Comparison of ENCODE assay signal across 9 cellular contexts in the genomic region with DNA sequence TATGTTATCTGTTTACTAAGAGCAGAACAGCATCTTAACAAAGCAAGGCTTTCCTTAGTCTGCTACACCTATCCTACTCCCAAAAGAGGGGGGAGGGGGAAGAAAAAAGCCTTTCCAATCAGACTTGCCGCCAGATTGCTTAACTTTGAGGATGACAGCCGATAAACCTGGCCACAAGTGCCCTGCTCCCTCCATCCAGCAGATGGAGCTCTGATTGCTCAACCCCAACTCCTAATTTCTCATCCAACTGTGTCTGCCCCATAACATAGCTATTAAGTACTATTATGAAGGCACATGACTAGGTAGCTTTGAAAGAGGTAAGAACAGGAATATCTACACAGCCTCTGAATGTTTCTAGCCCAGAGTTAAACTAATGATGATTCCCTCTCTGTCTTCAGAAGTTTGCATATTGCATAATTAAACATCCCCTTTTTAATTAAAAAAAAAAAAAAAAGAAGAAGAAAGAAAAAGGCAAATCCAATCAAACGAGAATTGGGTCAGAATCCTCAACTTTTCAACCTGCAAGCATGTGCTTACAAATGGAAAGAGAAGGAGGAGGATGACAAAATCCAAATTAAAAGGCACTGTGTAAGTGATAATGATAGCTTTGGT.
DNase-seq lines count a peak whose midpoint lies in the region; ATAC-seq, FAIRE-seq and TF ChIP-seq lines count a peak whose summit lies in the region.
"Had no signal": no experiment of that assay in that cellular context is flagged by ENCODE, and none has a peak within 500 bp of the region (broad histone marks: within the 10 kb centered on the region; RNA-seq: fewer than 3 reads in every experiment).

No MANE protein-coding gene starts in this region.

- DNase-seq in A549 (ENCODE audit: low read depth in 1 of 2, low spot score in 1 of 2) (peak; percentile 12 to 37), EL (peak; percentile 8), HCT116 (ENCODE audit: low read depth, low spot score) (peak; percentile 3), NCI-H1417 (lab: John Stamatoyannopoulos, UW) (peak; percentile 25 to 75 (median 42)), body of pancreas (peak; percentile 23 to 42 (median 25)), mesendoderm (peak; percentile 82), GDM1 (lab: John Stamatoyannopoulos, UW) (no peak)

- TF ChIP-seq POLR2A in A549 (IDR thresholded peaks at IDR 0.05; ENCODE audit: low read length): no peak
- no peak for TF ChIP-seq POLR2A in HCT116 (IDR thresholded peaks at IDR 0.05; ENCODE audit: borderline replicate concordance, extremely low read depth, insufficient read depth, insufficient read length)
- TF ChIP-seq POLR2A in body of pancreas (IDR thresholded peaks at IDR 0.05): no peak

- H3K18ac ChIP-seq in mesendoderm (ENCODE audit: low read length): no peak overlapping the region

- H3K4me3 ChIP-seq in A549 (no peak overlapping the region), HCT116 (replicated peaks in 1 of 2; ENCODE audit: low read depth in 1 of 2, low read length in 2 of 2) (no peak overlapping the region), body of pancreas (no peak overlapping the region), mesendoderm (ENCODE audit: low read length) (no peak overlapping the region)

- H4K20me1 ChIP-seq in HCT116 (ENCODE audit: insufficient read depth): no peaks in the 10 kb centered on the region

- no peaks in the 10 kb centered on the region for H3K79me2 ChIP-seq in HCT116 (ENCODE audit: insufficient read depth, low read length)
- no peaks in the 10 kb centered on the region for H3K79me2 ChIP-seq in mesendoderm (ENCODE audit: control insufficient read depth, insufficient read depth, low read length)

- no peak overlapping the region for H4K8ac ChIP-seq in mesendoderm (ENCODE audit: low read depth, low read length)

- H2AFZ ChIP-seq in HCT116 (ENCODE audit: low read depth, low read length, poor library complexity, severe bottlenecking): no peak overlapping the region

- WGBS in A549 (ENCODE audit: missing lambda C conversion rate): 0% methylated on average over 3 of the region's 3 CpGs
- 13 to 18% methylated on average over 3 of the region's 3 CpGs for WGBS in body of pancreas, 2 donors
- no CpG with 5 or more reads among the region's 3 CpGs for WGBS in mesendoderm (ENCODE audit: extremely low coverage, insufficient coverage, low lambda C conversion rate)

- H4K5ac ChIP-seq in mesendoderm (ENCODE audit: low read length): no peak overlapping the region

- no peak overlapping the region for H2BK120ac ChIP-seq in mesendoderm (ENCODE audit: low read depth, low read length)

- no peaks in the 10 kb centered on the region for H3K9me2 ChIP-seq in HCT116 (ENCODE audit: insufficient read depth)

- H3K27me3 ChIP-seq in HCT116 (ENCODE audit: insufficient read depth, low read length) (no peaks in the 10 kb centered on the region), body of pancreas (no peaks in the 10 kb centered on the region), mesendoderm (ENCODE audit: insufficient read depth, low read length, poor library complexity) (no peaks in the 10 kb centered on the region)

- no peak overlapping the region for H3K27ac ChIP-seq in A549
- no peak overlapping the region for H3K27ac ChIP-seq in HCT116 (ENCODE audit: low read depth, low read length)
- no peak overlapping the region for H3K27ac ChIP-seq in body of pancreas
- no peak overlapping the region for H3K27ac ChIP-seq in mesendoderm (ENCODE audit: low read depth, low read length)

- ATAC-seq in A549: peak in 1 of 2 experiments; percentile 85; a peak in 3 of 6 replicates
- no peak for ATAC-seq in HCT116
- peak; percentile 66 for ATAC-seq in body of pancreas
- ATAC-seq in HG03097 (IDR thresholded peaks at IDR 0.05; ENCODE audit: low FRiP score, unreplicated experiment): no peak

- H3K36me3 ChIP-seq in HCT116 (ENCODE audit: control insufficient read depth in 1 of 2, insufficient read depth in 2 of 2, low read length in 2 of 2): no peaks in the 10 kb centered on the region
- H3K36me3 ChIP-seq in body of pancreas (replicated peaks in 1 of 2; ENCODE audit: insufficient read depth in 1 of 2, low read depth in 2 of 2): no peaks in the 10 kb centered on the region
- H3K36me3 ChIP-seq in mesendoderm (ENCODE audit: control insufficient read depth, insufficient read depth, low read length): no peaks in the 10 kb centered on the region

- H3K9ac ChIP-seq in HCT116 (ENCODE audit: low read length) (no peak overlapping the region), mesendoderm (ENCODE audit: low read length) (no peak overlapping the region)

- no TSS peak for BruUV-seq in HCT116 (replicated peaks; lab: Mats Ljungman, UMichigan)

- no peak overlapping the region for H2BK15ac ChIP-seq in mesendoderm (replicated peaks; ENCODE audit: low read depth)

- H3K4ac ChIP-seq in mesendoderm (ENCODE audit: low read depth, low read length): no peak overlapping the region

- H3K9me3 ChIP-seq in A549 (no peaks in the 10 kb centered on the region), HCT116 (ENCODE audit: control insufficient read depth in 1 of 2, insufficient read depth in 1 of 2, low read depth in 1 of 2, low read length in 2 of 2) (peaks cover 0 to 20% of the 10 kb centered on the region in 2 experiments; a peak in 2 of 4 replicates), body of pancreas (peaks cover 0 to 3% (median 0%) of the 10 kb centered on the region in 3 donors)

- RAD21 ChIA-PET in HCT116 (lab: Charles Lee; ENCODE audit: low non-redundant PET in 1 of 2, low total read pairs in 2 of 2, uncharacterized antibody in 2 of 2, unreplicated experiment in 2 of 2): no interaction called here

- CTCF ChIA-PET in A549 (lab: Yijun Ruan, JAX): interaction anchor here (0.6 to 2.3 kb wide), 11 partner anchors 8 to 201 kb away, joined by 3 to 7 read pairs (median 4); no protein-coding TSS in a partner anchor
- CTCF ChIA-PET in HCT116 (lab: Charles Lee): no interaction called here

- H2AK5ac ChIP-seq in mesendoderm (ENCODE audit: low read length): no peak overlapping the region

- H3K4me2 ChIP-seq in A549 (no peak overlapping the region), HCT116 (ENCODE audit: low read length) (no peak overlapping the region), mesendoderm (ENCODE audit: low read length) (no peak overlapping the region)

- H3K23ac ChIP-seq in mesendoderm (ENCODE audit: low read length): no peak overlapping the region

- H3K79me1 ChIP-seq in mesendoderm (ENCODE audit: low read length): no peaks in the 10 kb centered on the region

- FAIRE-seq in A549 (lab: Jason Lieb, UNC): no peak
- FAIRE-seq: frontal cortex had no signal

- H2BK5ac ChIP-seq in mesendoderm (ENCODE audit: low read length): no peak overlapping the region

- no peak for TF ChIP-seq EP300 in A549 (IDR thresholded peaks at IDR 0.05)

- peak in 1 of 2 experiments; percentile 35; a peak in 2 of 5 replicates for TF ChIP-seq RAD21 in A549 (conservative IDR thresholded peaks at IDR 0.05 in 1 of 2, IDR thresholded peaks at IDR 0.05 in 1 of 2)
- no peak for TF ChIP-seq RAD21 in HCT116 (IDR thresholded peaks at IDR 0.05; ENCODE audit: low read depth)

- TF ChIP-seq CTCF in A549 (IDR thresholded peaks at IDR 0.05): peak; percentile 41; the same call in 2 of the 3 replicates
- TF ChIP-seq CTCF in HCT116 (IDR thresholded peaks at IDR 0.05 in 2 of 3, conservative IDR thresholded peaks at IDR 0.05 in 1 of 3; ENCODE audit: borderline replicate concordance in 1 of 3, insufficient read depth in 1 of 3, low read depth in 2 of 3, low read length in 2 of 3): peak in 2 of 3 experiments; percentile 45 to 52; a peak in 3 of 6 replicates
- peak; percentile 20 to 57 (median 52) for TF ChIP-seq CTCF in body of pancreas (IDR thresholded peaks at IDR 0.05)

- intact Hi-C loops in HCT116 (cut with micrococcal nuclease) (no loop called here), body of pancreas (cut with DNase I) (no loop called here)

- no peak overlapping the region for H3K56ac ChIP-seq in mesendoderm (ENCODE audit: low read length)

- POLR2A ChIA-PET in A549 (lab: Yijun Ruan, JAX) (interaction anchor here (0.7 kb wide), 1 partner anchor 94 kb away, joined by 3 read pairs; no protein-coding TSS in a partner anchor), HCT116 (lab: Charles Lee) (no interaction called here)

- H3K4me1 ChIP-seq in A549: no peaks in the 10 kb centered on the region
- H3K4me1 ChIP-seq in HCT116 (ENCODE audit: control insufficient read depth in 1 of 2, insufficient read depth in 2 of 2, low read length in 2 of 2): no peaks in the 10 kb centered on the region
- H3K4me1 ChIP-seq in body of pancreas: no peaks in the 10 kb centered on the region
- H3K4me1 ChIP-seq in mesendoderm (ENCODE audit: control insufficient read depth, low read depth, low read length): no peaks in the 10 kb centered on the region

TF ChIP-seq in A549, 52 proteins besides CTCF, POLR2A, EP300 and RAD21 (continues in another document):
- no peak for TF ChIP-seq RFX5 (IDR thresholded peaks at IDR 0.05)
- TF ChIP-seq TP53 (CRISPR knock-in tag; IDR thresholded peaks at IDR 0.05): no peak
- TF ChIP-seq, protein P1, sequence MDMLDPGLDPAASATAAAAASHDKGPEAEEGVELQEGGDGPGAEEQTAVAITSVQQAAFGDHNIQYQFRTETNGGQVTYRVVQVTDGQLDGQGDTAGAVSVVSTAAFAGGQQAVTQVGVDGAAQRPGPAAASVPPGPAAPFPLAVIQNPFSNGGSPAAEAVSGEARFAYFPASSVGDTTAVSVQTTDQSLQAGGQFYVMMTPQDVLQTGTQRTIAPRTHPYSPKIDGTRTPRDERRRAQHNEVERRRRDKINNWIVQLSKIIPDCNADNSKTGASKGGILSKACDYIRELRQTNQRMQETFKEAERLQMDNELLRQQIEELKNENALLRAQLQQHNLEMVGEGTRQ (IDR thresholded peaks at IDR 0.05): no peak
- TF ChIP-seq GATA3 (IDR thresholded peaks at IDR 0.05; ENCODE audit: borderline replicate concordance): no peak

TF ChIP-seq in HCT116, 20 proteins besides CTCF, POLR2A, EP300 and RAD21:
- TF ChIP-seq TCF7L2 (IDR thresholded peaks at IDR 0.05; ENCODE audit: borderline replicate concordance, extremely low read depth, insufficient read depth, insufficient read length) (no peak), ZFX (IDR thresholded peaks at IDR 0.05) (no peak)

Comparison
In these comparisons a context has a peak if more than half of its experiments do, and no peak if none do; other contexts are left out.
1. Of the 6 proteins assayed by ChIP-seq in both A549 and HCT116: peak only in A549: none; only in HCT116: none; in both: CTCF; in neither: 3; mixed calls (peak in some experiments, not most) for 2.